ENCODE assay signal across 25 cellular contexts in genomic region chr4:81891005-81891795, GRCh38.
"Had no signal": no experiment of that assay in that cellular context is flagged by ENCODE, and none has a peak within 500 bp of the region (broad histone marks: within the 10 kb centered on the region; RNA-seq: fewer than 3 reads in every experiment).

No MANE protein-coding gene starts in this region.

- H3K9me3 Mint-ChIP-seq: activated naive CD4-positive, alpha-beta T cell treated with anti-CD3 and anti-CD28 coated beads, Interleukin-2, amount 50 U/mL, for 72 hours; activated naive CD8-positive, alpha-beta T cell treated with anti-CD3 and anti-CD28 coated beads, Interleukin-2, amount 50 U/mL, for 24 hours; activated T-cell treated with anti-CD3 and anti-CD28 coated beads, Interleukin-2, amount 50 U/mL, for 24 hours; activated T-helper 1 cell treated with anti-CD3 and anti-CD28 coated beads, Interleukin-12 subunit alpha, Interleukin-12 subunit beta, Interleukin-2, Interleukin-4 antibody, amounts not matched to agents 30 ng/mL and 10 ng/mL and 1 ng/mL, durations not matched to agents 14 hours and 24 hours and 36 hours; T-helper 2 cell treated with Interferon-gamma antibody and Interleukin-4, amounts not matched to agents 5 μg/mL and 100 μg/mL, for 36 hours had no signal

- H3K27ac ChIP-seq: ascending aorta, body of pancreas had no signal

- H3K4me1 ChIP-seq: ascending aorta, body of pancreas had no signal

- DNase-seq: activated CD4-positive, alpha-beta T cell treated with anti-CD3 and anti-CD28 coated beads for 48 hours; activated CD4-positive, alpha-beta T cell treated with anti-CD3 and anti-CD28 coated beads, Interleukin-2, amount 50 U/mL, for 4 hours; activated CD4-positive, CD25-positive, alpha-beta regulatory T cell treated with anti-CD3 and anti-CD28 coated beads, Interleukin-2, amount 50 U/mL, for 72 hours; activated CD8-positive, alpha-beta T cell treated with anti-CD3 and anti-CD28 coated beads, Interleukin-2, amount 10 ng/mL, durations not matched to agents 7 days and 5 days; activated effector memory CD4-positive, alpha-beta T cell treated with anti-CD3 and anti-CD28 coated beads, Interleukin-2, amount 50 U/mL, for 16 hours; activated naive CD4-positive, alpha-beta T cell treated with Interleukin-2 at 50 U/mL for 16 hours; activated naive CD8-positive, alpha-beta T cell treated with anti-CD3 and anti-CD28 coated beads, Interleukin-2, amount 50 U/mL, for 24 hours; activated T-cell treated with anti-CD3 and anti-CD28 coated beads, Interleukin-2, amount 50 U/mL, for 24 hours; amniotic stem cell; body of pancreas; central memory CD4-positive, alpha-beta T cell; KG1; NCI-H1048; NCI-H1694; NCI-H2029 treated with DMSO at 0.1 percent for 48 hours; NCI-H226; NCI-H526; NCI-H82; SK-N-SH; SW 1271 had no signal

- H3K4me1 Mint-ChIP-seq: activated naive CD8-positive, alpha-beta T cell treated with anti-CD3 and anti-CD28 coated beads, Interleukin-2, amount 50 U/mL, for 24 hours had no signal

- H3K4me3 Mint-ChIP-seq: activated CD8-positive, alpha-beta T cell treated with anti-CD3 and anti-CD28 coated beads, Interleukin-2, amount 10 ng/mL, durations not matched to agents 7 days and 5 days; activated naive CD8-positive, alpha-beta T cell treated with anti-CD3 and anti-CD28 coated beads, Interleukin-2, amount 50 U/mL, for 24 hours; activated T-cell treated with anti-CD3 and anti-CD28 coated beads, Interleukin-2, amount 50 U/mL, for 24 hours; activated T-helper 1 cell treated with anti-CD3 and anti-CD28 coated beads, Interleukin-12 subunit alpha, Interleukin-12 subunit beta, Interleukin-2, Interleukin-4 antibody, amounts not matched to agents 30 ng/mL and 10 ng/mL and 1 ng/mL, durations not matched to agents 14 hours and 24 hours and 36 hours; T-helper 2 cell treated with Interferon-gamma antibody and Interleukin-4, amounts not matched to agents 5 μg/mL and 100 μg/mL, for 36 hours had no signal

- H3K27me3 ChIP-seq: ascending aorta, body of pancreas had no signal

- H3K9me3 ChIP-seq: ascending aorta, body of pancreas, SK-N-SH had no signal

- H3K4me3 ChIP-seq: ascending aorta, body of pancreas had no signal

- ATAC-seq: activated CD8-positive, alpha-beta T cell treated with anti-CD3 and anti-CD28 coated beads, Interleukin-2, amount 10 ng/mL, durations not matched to agents 7 days and 5 days; activated naive CD4-positive, alpha-beta T cell treated with anti-CD3 and anti-CD28 coated beads, Interleukin-2, amount 50 U/mL, for 72 hours; activated naive CD8-positive, alpha-beta T cell treated with anti-CD3 and anti-CD28 coated beads, Interleukin-2, amount 50 U/mL, for 24 hours; body of pancreas; Right ventricle myocardium inferior had no signal

- H3K27ac Mint-ChIP-seq: activated CD8-positive, alpha-beta T cell treated with anti-CD3 and anti-CD28 coated beads, Interleukin-2, amount 10 ng/mL, durations not matched to agents 7 days and 5 days; activated naive CD4-positive, alpha-beta T cell treated with anti-CD3 and anti-CD28 coated beads, Interleukin-2, amount 50 U/mL, for 72 hours; activated naive CD8-positive, alpha-beta T cell treated with anti-CD3 and anti-CD28 coated beads, Interleukin-2, amount 50 U/mL, for 24 hours; activated T-cell treated with anti-CD3 and anti-CD28 coated beads, Interleukin-2, amount 50 U/mL, for 24 hours; activated T-helper 1 cell treated with anti-CD3 and anti-CD28 coated beads, Interleukin-12 subunit alpha, Interleukin-12 subunit beta, Interleukin-2, Interleukin-4 antibody, amounts not matched to agents 30 ng/mL and 10 ng/mL and 1 ng/mL, durations not matched to agents 14 hours and 24 hours and 36 hours; T-helper 2 cell treated with Interferon-gamma antibody and Interleukin-4, amounts not matched to agents 5 μg/mL and 100 μg/mL, for 36 hours had no signal

- H3K36me3 ChIP-seq: ascending aorta had no signal

- H3K36me3 Mint-ChIP-seq: activated naive CD4-positive, alpha-beta T cell treated with anti-CD3 and anti-CD28 coated beads, Interleukin-2, amount 50 U/mL, for 72 hours had no signal
